ENCODE assay signal across 1 cellular context in the genomic region with DNA sequence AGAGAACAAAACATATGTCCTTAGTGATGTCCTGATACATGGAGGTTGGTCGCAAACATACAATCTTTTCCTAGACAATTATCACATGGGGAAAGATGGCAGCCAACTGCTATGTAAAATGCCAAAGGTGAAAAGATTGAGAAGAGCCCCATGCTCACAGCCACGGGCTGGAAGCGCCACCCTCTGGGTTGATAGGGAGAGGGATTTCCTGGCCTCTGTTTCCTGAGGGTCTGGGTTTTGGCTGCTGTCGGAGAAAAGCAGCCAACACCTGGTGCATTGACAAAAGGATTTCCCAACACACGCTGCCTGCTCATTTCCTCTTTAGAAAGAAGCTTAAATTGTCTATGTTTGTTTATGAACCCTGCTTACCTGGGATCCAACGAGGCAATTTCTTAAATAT.
TF ChIP-seq lines count a peak whose summit lies in the region.

No MANE protein-coding gene starts in this region.

TF ChIP-seq in HCT116, 20 proteins besides CTCF, POLR2A, EP300 and RAD21 (continued from another document):
- TF ChIP-seq, protein P1, sequence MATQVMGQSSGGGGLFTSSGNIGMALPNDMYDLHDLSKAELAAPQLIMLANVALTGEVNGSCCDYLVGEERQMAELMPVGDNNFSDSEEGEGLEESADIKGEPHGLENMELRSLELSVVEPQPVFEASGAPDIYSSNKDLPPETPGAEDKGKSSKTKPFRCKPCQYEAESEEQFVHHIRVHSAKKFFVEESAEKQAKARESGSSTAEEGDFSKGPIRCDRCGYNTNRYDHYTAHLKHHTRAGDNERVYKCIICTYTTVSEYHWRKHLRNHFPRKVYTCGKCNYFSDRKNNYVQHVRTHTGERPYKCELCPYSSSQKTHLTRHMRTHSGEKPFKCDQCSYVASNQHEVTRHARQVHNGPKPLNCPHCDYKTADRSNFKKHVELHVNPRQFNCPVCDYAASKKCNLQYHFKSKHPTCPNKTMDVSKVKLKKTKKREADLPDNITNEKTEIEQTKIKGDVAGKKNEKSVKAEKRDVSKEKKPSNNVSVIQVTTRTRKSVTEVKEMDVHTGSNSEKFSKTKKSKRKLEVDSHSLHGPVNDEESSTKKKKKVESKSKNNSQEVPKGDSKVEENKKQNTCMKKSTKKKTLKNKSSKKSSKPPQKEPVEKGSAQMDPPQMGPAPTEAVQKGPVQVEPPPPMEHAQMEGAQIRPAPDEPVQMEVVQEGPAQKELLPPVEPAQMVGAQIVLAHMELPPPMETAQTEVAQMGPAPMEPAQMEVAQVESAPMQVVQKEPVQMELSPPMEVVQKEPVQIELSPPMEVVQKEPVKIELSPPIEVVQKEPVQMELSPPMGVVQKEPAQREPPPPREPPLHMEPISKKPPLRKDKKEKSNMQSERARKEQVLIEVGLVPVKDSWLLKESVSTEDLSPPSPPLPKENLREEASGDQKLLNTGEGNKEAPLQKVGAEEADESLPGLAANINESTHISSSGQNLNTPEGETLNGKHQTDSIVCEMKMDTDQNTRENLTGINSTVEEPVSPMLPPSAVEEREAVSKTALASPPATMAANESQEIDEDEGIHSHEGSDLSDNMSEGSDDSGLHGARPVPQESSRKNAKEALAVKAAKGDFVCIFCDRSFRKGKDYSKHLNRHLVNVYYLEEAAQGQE (IDR thresholded peaks at IDR 0.05; ENCODE audit: low read depth), result no peak
- no peak for TF ChIP-seq ZNF274 (IDR thresholded peaks at IDR 0.05; ENCODE audit: low read depth, low read length)
- TF ChIP-seq, protein P2, sequence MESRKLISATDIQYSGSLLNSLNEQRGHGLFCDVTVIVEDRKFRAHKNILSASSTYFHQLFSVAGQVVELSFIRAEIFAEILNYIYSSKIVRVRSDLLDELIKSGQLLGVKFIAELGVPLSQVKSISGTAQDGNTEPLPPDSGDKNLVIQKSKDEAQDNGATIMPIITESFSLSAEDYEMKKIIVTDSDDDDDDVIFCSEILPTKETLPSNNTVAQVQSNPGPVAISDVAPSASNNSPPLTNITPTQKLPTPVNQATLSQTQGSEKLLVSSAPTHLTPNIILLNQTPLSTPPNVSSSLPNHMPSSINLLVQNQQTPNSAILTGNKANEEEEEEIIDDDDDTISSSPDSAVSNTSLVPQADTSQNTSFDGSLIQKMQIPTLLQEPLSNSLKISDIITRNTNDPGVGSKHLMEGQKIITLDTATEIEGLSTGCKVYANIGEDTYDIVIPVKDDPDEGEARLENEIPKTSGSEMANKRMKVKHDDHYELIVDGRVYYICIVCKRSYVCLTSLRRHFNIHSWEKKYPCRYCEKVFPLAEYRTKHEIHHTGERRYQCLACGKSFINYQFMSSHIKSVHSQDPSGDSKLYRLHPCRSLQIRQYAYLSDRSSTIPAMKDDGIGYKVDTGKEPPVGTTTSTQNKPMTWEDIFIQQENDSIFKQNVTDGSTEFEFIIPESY (IDR thresholded peaks at IDR 0.05; ENCODE audit: extremely low read depth, insufficient replicate concordance, low read length), result no peak
- TF ChIP-seq FOSL1 (IDR thresholded peaks at IDR 0.05; ENCODE audit: low read depth), result no peak
- TF ChIP-seq POLR2AphosphoS5 (IDR thresholded peaks at IDR 0.05; ENCODE audit: low read depth, low read length), result no peak
- no peak for TF ChIP-seq ZFX (IDR thresholded peaks at IDR 0.05)
- no peak for TF ChIP-seq SRF (IDR thresholded peaks at IDR 0.05; ENCODE audit: low read depth)
- no peak for TF ChIP-seq SIN3A (IDR thresholded peaks at IDR 0.05; ENCODE audit: low read depth)
- TF ChIP-seq CEBPB (IDR thresholded peaks at IDR 0.05; ENCODE audit: low read depth), result no peak
- no peak for TF ChIP-seq JUND (IDR thresholded peaks at IDR 0.05)
- no peak for TF ChIP-seq CBX3 (IDR thresholded peaks at IDR 0.05; ENCODE audit: low read depth)
